Comparison of ENCODE assay signal across 8 cellular contexts in the genomic region with DNA sequence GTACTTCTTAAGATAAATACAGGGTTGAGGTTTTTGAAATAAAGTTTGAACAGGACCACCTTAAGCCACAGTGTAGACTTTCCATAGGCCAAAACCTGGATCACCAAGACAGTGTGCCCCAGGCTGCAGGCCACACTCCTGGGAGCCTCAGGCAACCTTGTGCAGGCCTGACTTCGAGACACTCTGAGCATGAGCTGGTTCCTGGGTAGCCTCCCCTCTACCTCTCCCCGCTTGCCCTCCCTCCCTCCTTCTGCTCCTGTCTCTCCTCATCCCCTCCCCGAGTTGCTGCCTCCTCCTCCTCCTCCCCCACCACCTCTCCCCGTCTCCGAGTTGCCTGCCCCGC. TPM values are rescaled to one million over a fixed set of nuclear protein-coding genes. Genes with fewer than 3 reads are reported as not detected.
DNase-seq lines count a peak whose midpoint lies in the region; ATAC-seq and TF ChIP-seq lines count a peak whose summit lies in the region.

No MANE protein-coding gene starts in this region.

- no peaks in the 10 kb centered on the region for H3K9me3 ChIP-seq in CD4-positive, alpha-beta T cell (ENCODE audit: control insufficient read depth, low read length)
- H3K9me3 ChIP-seq in tibial artery = no peaks in the 10 kb centered on the region

- CTCF ChIA-PET in CD4-positive, alpha-beta T cell (lab: Charles Lee) = interaction anchor here (1.0 to 2.0 kb wide), 2 partner anchors 8 kb away, joined by 4 to 9 read pairs; no protein-coding TSS in a partner anchor

- peaks cover 13% of the 10 kb centered on the region for H3K4me1 Mint-ChIP-seq in CD4-positive, alpha-beta T cell (ENCODE audit: low read depth)
- H3K4me1 Mint-ChIP-seq in activated T-helper 17 cell treated with anti-CD3 and anti-CD28 coated beads, Interleukin-2, amount 50 U/mL, for 72 hours = peaks cover 23% of the 10 kb centered on the region

- H3K36me3 Mint-ChIP-seq in CD4-positive, alpha-beta T cell (ENCODE audit: low read depth) = no peaks in the 10 kb centered on the region
- no peaks in the 10 kb centered on the region for H3K36me3 Mint-ChIP-seq in activated T-helper 17 cell treated with anti-CD3 and anti-CD28 coated beads, Interleukin-2, amount 50 U/mL, for 72 hours (ENCODE audit: low read depth)

- H3K4me1 ChIP-seq in tibial artery = peaks cover 0 to 74% (median 55%) of the 10 kb centered on the region in 4 donors

- intact Hi-C loops in CD4-positive, alpha-beta T cell (cut with DNase I, micrococcal nuclease) = loop anchor here in 1 of 2 experiments (2.0 kb wide), 1 partner anchor 19 kb away; no protein-coding TSS in a partner anchor
- intact Hi-C loops in tibial artery (cut with DNase I; ENCODE audit: low total_unique reads) = no loop called here

- peak overlapping the region; percentile 80 for H3K4me3 Mint-ChIP-seq in CD4-positive, alpha-beta T cell
- peak overlapping the region; percentile 55 for H3K4me3 Mint-ChIP-seq in activated T-helper 17 cell treated with anti-CD3 and anti-CD28 coated beads, Interleukin-2, amount 50 U/mL, for 72 hours

- no peaks in the 10 kb centered on the region for H3K27me3 Mint-ChIP-seq in CD4-positive, alpha-beta T cell
- peaks cover 5% of the 10 kb centered on the region for H3K27me3 Mint-ChIP-seq in activated T-helper 17 cell treated with anti-CD3 and anti-CD28 coated beads, Interleukin-2, amount 50 U/mL, for 72 hours

- TF ChIP-seq CTCF in CD4-positive, alpha-beta T cell (IDR thresholded peaks at IDR 0.05) = no peak
- no peak for TF ChIP-seq CTCF in tibial artery (IDR thresholded peaks at IDR 0.05)

- no peaks in the 10 kb centered on the region for H3K9me3 Mint-ChIP-seq in CD4-positive, alpha-beta T cell
- no peaks in the 10 kb centered on the region for H3K9me3 Mint-ChIP-seq in activated T-helper 17 cell treated with anti-CD3 and anti-CD28 coated beads, Interleukin-2, amount 50 U/mL, for 72 hours

- no peak overlapping the region for H3K27ac ChIP-seq in CD4-positive, alpha-beta T cell (ENCODE audit: low read depth, low read length)
- H3K27ac ChIP-seq in layer of hippocampus (ENCODE audit: low read depth, low read length) = peak overlapping the region; percentile 75
- peak overlapping the region; percentile 94 to 98 for H3K27ac ChIP-seq in tibial artery

- no peaks in the 10 kb centered on the region for H3K27me3 ChIP-seq in CD4-positive, alpha-beta T cell (ENCODE audit: control insufficient read depth, insufficient read depth, low read length)
- H3K27me3 ChIP-seq in layer of hippocampus (ENCODE audit: control insufficient read depth, insufficient read depth, low read length) (no peaks in the 10 kb centered on the region), tibial artery (no peaks in the 10 kb centered on the region)

- H3K4me3 ChIP-seq in tibial artery = peak overlapping the region; percentile 50 to 61

- POLR2A ChIA-PET in CD4-positive, alpha-beta T cell (lab: Charles Lee) = interaction anchor here (1.3 kb wide), 1 partner anchor 118 kb away, joined by 5 read pairs; the partner anchor contains the start of gene IWS1

- no peak for ATAC-seq in CD4-positive, alpha-beta T cell (ENCODE audit: poor library complexity)
- peak; percentile 13 for ATAC-seq in HG02642 (IDR thresholded peaks at IDR 0.05; ENCODE audit: poor library complexity, unreplicated experiment)
- ATAC-seq in activated T-helper 17 cell treated with anti-CD3 and anti-CD28 coated beads, Interleukin-2, amount 50 U/mL, for 72 hours (replicated peaks) = peak; percentile 49

- H3K27ac Mint-ChIP-seq in CD4-positive, alpha-beta T cell = peak overlapping the region; percentile 27
- no peak overlapping the region for H3K27ac Mint-ChIP-seq in activated T-helper 17 cell treated with anti-CD3 and anti-CD28 coated beads, Interleukin-2, amount 50 U/mL, for 72 hours

- H3K36me3 ChIP-seq in tibial artery = no peaks in the 10 kb centered on the region

- DNase-seq in CD4-positive, alpha-beta T cell = no peak
- DNase-seq in tibial artery (no peak), HCEC 1CT (no peak), ecto neural progenitor cell (ENCODE audit: low spot score) (no peak)
- no peak for DNase-seq in central memory CD4-positive, alpha-beta T cell

RNA-seq across cellular contexts. Expression of gene PROC, which starts 10.6 kb away (rescaled TPM):
- total RNA-seq in CD4-positive, alpha-beta T cell = under 1 TPM in 1 of 2 experiments, not detected in 1; 0.28 TPM
- total RNA-seq in activated T-helper 17 cell treated with anti-CD3 and anti-CD28 coated beads, Interleukin-2, amount 50 U/mL, for 72 hours = not detected

RNA-seq across cellular contexts. Expression of gene MAP3K2, which starts 19.9 kb away (rescaled TPM):
- total RNA-seq in CD4-positive, alpha-beta T cell = 100 to 1,000 TPM; 103 to 105 TPM
- total RNA-seq in activated T-helper 17 cell treated with anti-CD3 and anti-CD28 coated beads, Interleukin-2, amount 50 U/mL, for 72 hours = 10 to 100 TPM; 44.9 to 92.5 TPM
